4 cellular contexts compared by ENCODE assay signal in genomic region chr15:75693028-75693427, GRCh38. TPM values are rescaled to one million over a fixed set of nuclear protein-coding genes. Genes with fewer than 3 reads are reported as not detected.
"Had no signal": no experiment of that assay in that cellular context is flagged by ENCODE, and none has a peak within 500 bp of the region (broad histone marks: within the 10 kb centered on the region; RNA-seq: fewer than 3 reads in every experiment).

No MANE protein-coding gene starts in this region.

RNA-seq across cellular contexts. Expression of gene CSPG4, which starts 19.6 kb away (rescaled TPM):
- total RNA-seq: activated B cell treated with CpG ODN at 0.5 μM for 24 hours; activated CD4-positive, alpha-beta T cell treated with anti-CD3 and anti-CD28 coated beads for 36 hours; activated naive CD4-positive, alpha-beta T cell treated with anti-CD3 and anti-CD28 coated beads, Interleukin-2, amount 50 U/mL, for 72 hours; naive thymus-derived CD8-positive, alpha-beta T cell had no signal
- polyA plus RNA-seq: naive thymus-derived CD8-positive, alpha-beta T cell had no signal
